8 cellular contexts compared by ENCODE assay signal in the genomic region with DNA sequence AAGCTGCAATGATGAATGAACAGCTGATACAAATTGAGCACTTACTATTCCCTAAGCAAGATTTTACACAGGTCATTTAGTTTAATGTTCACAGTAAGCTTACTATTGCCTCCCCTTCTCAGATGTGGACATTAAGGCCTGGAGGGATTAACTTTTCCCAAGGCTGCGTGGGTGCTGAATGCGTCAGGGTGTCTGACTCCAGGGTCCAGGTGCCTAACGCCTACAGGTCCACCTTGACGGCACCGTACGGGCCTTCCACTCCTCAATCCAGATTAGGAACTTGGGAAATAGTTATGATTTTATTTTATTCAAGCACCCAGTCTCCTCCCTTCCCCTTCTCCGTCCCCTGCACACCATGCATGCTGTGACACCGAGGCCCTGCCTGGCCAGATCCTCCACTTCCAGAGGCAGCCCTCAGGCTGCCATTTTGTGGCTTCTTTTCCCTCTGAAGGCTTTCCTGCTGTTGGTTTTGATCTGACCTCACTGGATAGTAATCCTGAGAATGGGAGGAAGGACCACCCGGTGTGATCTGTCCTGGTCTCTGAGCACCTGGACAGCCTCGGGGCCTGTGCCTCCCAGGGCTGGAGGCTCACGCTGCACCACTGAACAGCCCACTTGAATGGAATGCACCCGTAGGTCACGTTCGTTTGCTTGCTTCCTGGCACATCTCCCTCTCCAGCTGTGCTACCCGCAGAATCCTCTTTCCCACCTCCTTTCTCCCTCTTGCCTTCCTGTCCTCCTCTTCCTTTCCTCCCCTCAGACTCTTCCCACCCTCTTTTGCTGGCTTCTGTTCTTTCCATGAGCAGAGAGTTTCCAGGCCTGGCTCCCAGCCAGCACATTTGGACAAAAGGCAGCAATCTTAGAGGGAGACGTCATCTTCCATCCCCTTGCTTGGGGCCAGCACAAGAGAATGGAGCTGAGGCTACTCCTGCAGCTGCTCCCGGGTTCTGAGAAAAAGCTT. TPM values are rescaled to one million over a fixed set of nuclear protein-coding genes. Genes with fewer than 3 reads are reported as not detected.
A peak's percentile ranks its signal among the peaks of the same experiment; 100 is the strongest.
DNase-seq lines count a peak whose midpoint lies in the region; ATAC-seq, FAIRE-seq and TF ChIP-seq lines count a peak whose summit lies in the region.

No MANE protein-coding gene starts in this region.

- H3K27me3 Mint-ChIP-seq in CD8-positive, alpha-beta T cell (ENCODE audit: low read depth) = peaks cover 2% of the 10 kb centered on the region

- DNase-seq in GM04503 (ENCODE audit: low read depth) (peak; percentile 82), RCC 7860 (ENCODE audit: low spot score) (peak; percentile 95), fibroblast of the conjunctiva (ENCODE audit: low read depth) (peak; percentile 93), nucleus accumbens (lab: John Stamatoyannopoulos, UW) (peak in 40 of 56 donors; percentile 9 to 83 (median 36)), NCI-H524 treated with DMSO at 0.1 percent for 48 hours (lab: John Stamatoyannopoulos, UW) (no peak)
- DNase-seq in stimulated activated CD4-positive, alpha-beta T cell treated with anti-CD3 and anti-CD28 coated beads, Interleukin-4, amount 100 ng/mL, for 4 hours = no peak
- no peak for DNase-seq in CD8-positive, alpha-beta T cell
- no peak for DNase-seq in stimulated activated CD4-positive, alpha-beta T cell treated with anti-CD3 and anti-CD28 coated beads, Interleukin-12 subunit alpha, Interleukin-12 subunit beta, amount 100 ng/mL, for 4 hours

- no peaks in the 10 kb centered on the region for H3K9me3 ChIP-seq in CD8-positive, alpha-beta T cell (ENCODE audit: low read length)

- H3K27me3 ChIP-seq in CD8-positive, alpha-beta T cell (ENCODE audit: insufficient read depth, low read length) = no peaks in the 10 kb centered on the region

- peak; percentile 85 for FAIRE-seq in RCC 7860 (lab: Jason Lieb, UNC)

- no peak overlapping the region for H3K27ac Mint-ChIP-seq in CD8-positive, alpha-beta T cell

- H3K36me3 ChIP-seq in CD8-positive, alpha-beta T cell (ENCODE audit: insufficient read depth, low read length) = no peaks in the 10 kb centered on the region

- H3K4me1 ChIP-seq in CD8-positive, alpha-beta T cell (ENCODE audit: insufficient read depth, low read length) = no peaks in the 10 kb centered on the region

- no peaks in the 10 kb centered on the region for H3K4me1 Mint-ChIP-seq in CD8-positive, alpha-beta T cell (ENCODE audit: low read depth)

- H3K27ac ChIP-seq in CD8-positive, alpha-beta T cell (ENCODE audit: low read depth, low read length) = no peak overlapping the region

- CTCF ChIA-PET in CD8-positive, alpha-beta T cell (lab: Charles Lee) = interaction anchor here (0.6 kb wide), 1 partner anchor 161 kb away, joined by 4 read pairs; no protein-coding TSS in a partner anchor

- no peak overlapping the region for H3K4me3 Mint-ChIP-seq in CD8-positive, alpha-beta T cell

- ATAC-seq in CD8-positive, alpha-beta T cell = no peak

- H3K9me3 Mint-ChIP-seq in CD8-positive, alpha-beta T cell = no peaks in the 10 kb centered on the region

- intact Hi-C loops in CD8-positive, alpha-beta T cell (cut with DNase I, micrococcal nuclease) = no loop called here

- no peak for TF ChIP-seq CTCF in CD8-positive, alpha-beta T cell (IDR thresholded peaks at IDR 0.05)

- POLR2A ChIA-PET in CD8-positive, alpha-beta T cell (lab: Charles Lee) = no interaction called here

- H3K4me3 ChIP-seq in CD8-positive, alpha-beta T cell (ENCODE audit: low read depth, low read length) = no peak overlapping the region

- H3K36me3 Mint-ChIP-seq in CD8-positive, alpha-beta T cell = no peaks in the 10 kb centered on the region

RNA-seq across cellular contexts. Expression of gene DENND2A, which starts 14.4 kb away (rescaled TPM):
- under 1 TPM in 1 of 2 experiments, not detected in 1; 0.27 TPM for total RNA-seq in CD8-positive, alpha-beta T cell

RNA-seq across cellular contexts. Expression of gene ADCK2, which starts 46.6 kb away (rescaled TPM):
- total RNA-seq in CD8-positive, alpha-beta T cell = 10 to 100 TPM; 15.4 to 17.0 TPM

Comparison
In these comparisons a context has a peak if more than half of its experiments do, and no peak if none do; other contexts are left out.
1. DNase-seq: peak in GM04503 (single experiment), RCC 7860 (single experiment), fibroblast of the conjunctiva (single experiment) and nucleus accumbens (40 of 56); none in stimulated activated CD4-positive, alpha-beta T cell treated with anti-CD3 and anti-CD28 coated beads, Interleukin-4, amount 100 ng/mL, for 4 hours (0 of 2), CD8-positive, alpha-beta T cell (0 of 7), NCI-H524 treated with DMSO at 0.1 percent for 48 hours (single experiment) and stimulated activated CD4-positive, alpha-beta T cell treated with anti-CD3 and anti-CD28 coated beads, Interleukin-12 subunit alpha, Interleukin-12 subunit beta, amount 100 ng/mL, for 4 hours (single experiment).